In the genomic region with DNA sequence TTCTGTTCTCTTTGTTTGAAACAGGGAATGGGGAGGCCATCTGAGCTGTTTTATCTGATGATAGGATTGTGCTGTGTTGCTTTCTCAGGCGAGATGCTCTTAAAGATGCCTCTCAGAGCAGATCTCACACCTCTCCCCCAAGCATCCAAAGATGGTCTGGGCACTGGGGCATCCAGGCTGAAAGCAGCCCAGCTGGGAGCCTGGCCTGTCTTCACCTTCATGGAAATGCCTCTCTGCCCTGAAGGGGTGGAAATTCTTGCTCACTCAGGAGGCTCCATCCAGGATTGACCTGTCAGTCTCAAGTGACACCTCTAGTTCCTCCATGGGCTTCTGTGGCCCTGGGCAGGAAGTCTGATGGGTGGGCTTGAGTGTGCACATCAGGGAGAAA, we compare ENCODE assay signal across 22 cellular contexts.
DNase-seq lines count a peak whose midpoint lies in the region; ATAC-seq, FAIRE-seq and TF ChIP-seq lines count a peak whose summit lies in the region.
"Had no signal": no experiment of that assay in that cellular context is flagged by ENCODE, and none has a peak within 500 bp of the region (broad histone marks: within the 10 kb centered on the region; RNA-seq: fewer than 3 reads in every experiment).

No MANE protein-coding gene starts in this region.

- ATAC-seq in GM18909 (IDR thresholded peaks at IDR 0.05; ENCODE audit: poor library complexity, unreplicated experiment): no peak
- ATAC-seq: A549, Right ventricle myocardium inferior had no signal

- H3K4me2 ChIP-seq in astrocyte (ENCODE audit: low read length): no peak overlapping the region
- H3K4me2 ChIP-seq: A549 had no signal

- no peak for TF ChIP-seq CTCF in CD14-positive monocyte (IDR thresholded peaks at IDR 0.05)
- no peak for TF ChIP-seq CTCF in astrocyte (IDR thresholded peaks at IDR 0.05; ENCODE audit: insufficient read depth, low read depth, low read length)
- no peak for TF ChIP-seq CTCF in spleen (IDR thresholded peaks at IDR 0.05 in 8 of 11, conservative IDR thresholded peaks at IDR 0.05 in 3 of 11)

- no peak for FAIRE-seq in astrocyte (lab: Jason Lieb, UNC)
- FAIRE-seq: A549, D721Med, GM19239, H54, RCC 7860 had no signal

- H2AFZ ChIP-seq in astrocyte (ENCODE audit: low read depth, low read length): no peak overlapping the region

- H3K27me3 Mint-ChIP-seq in CD14-positive monocyte (ENCODE audit: low read depth in 3 of 3): peaks cover 0 to 2% (median 2%) of the 10 kb centered on the region in 3 donors
- H3K27me3 Mint-ChIP-seq in astrocyte (ENCODE audit: low read depth, unreplicated experiment): no peaks in the 10 kb centered on the region
- H3K27me3 Mint-ChIP-seq in activated T-cell treated with anti-CD3 and anti-CD28 coated beads, Interleukin-2, amount 50 U/mL, for 24 hours: no peaks in the 10 kb centered on the region
- H3K27me3 Mint-ChIP-seq: B cell, IgD-negative memory B cell had no signal

- H4K20me1 ChIP-seq in astrocyte (ENCODE audit: insufficient read depth, low read length): no peaks in the 10 kb centered on the region

- H3K36me3 ChIP-seq in astrocyte (ENCODE audit: insufficient read depth, low read length) (no peaks in the 10 kb centered on the region), spleen (peaks cover 0 to 95% (median 29%) of the 10 kb centered on the region in 6 donors)

- H3K27ac Mint-ChIP-seq in CD14-positive monocyte (peak overlapping the region in 1 of 7 donors; percentile 72), astrocyte (ENCODE audit: unreplicated experiment) (no peak overlapping the region)
- no peak overlapping the region for H3K27ac Mint-ChIP-seq in activated T-cell treated with anti-CD3 and anti-CD28 coated beads, Interleukin-2, amount 50 U/mL, for 24 hours
- H3K27ac Mint-ChIP-seq: B cell, IgD-negative memory B cell had no signal

- H3K9me3 ChIP-seq in astrocyte (ENCODE audit: insufficient read depth, low read depth, low read length): no peaks in the 10 kb centered on the region
- H3K9me3 ChIP-seq in spleen: no peaks in the 10 kb centered on the region
- H3K9me3 ChIP-seq: A549 had no signal

- no peaks in the 10 kb centered on the region for H3K9me3 Mint-ChIP-seq in CD14-positive monocyte
- no peaks in the 10 kb centered on the region for H3K9me3 Mint-ChIP-seq in astrocyte (ENCODE audit: unreplicated experiment)
- H3K9me3 Mint-ChIP-seq in activated T-cell treated with anti-CD3 and anti-CD28 coated beads, Interleukin-2, amount 50 U/mL, for 24 hours: no peaks in the 10 kb centered on the region
- H3K9me3 Mint-ChIP-seq: IgD-negative memory B cell had no signal

- no peak overlapping the region for H3K4me3 Mint-ChIP-seq in CD14-positive monocyte
- H3K4me3 Mint-ChIP-seq in astrocyte (ENCODE audit: unreplicated experiment): no peak overlapping the region
- H3K4me3 Mint-ChIP-seq in activated T-cell treated with anti-CD3 and anti-CD28 coated beads, Interleukin-2, amount 50 U/mL, for 24 hours: no peak overlapping the region
- H3K4me3 Mint-ChIP-seq: B cell, IgD-negative memory B cell had no signal

- no peaks in the 10 kb centered on the region for H3K27me3 ChIP-seq in astrocyte (ENCODE audit: insufficient read depth, low read length)
- no peaks in the 10 kb centered on the region for H3K27me3 ChIP-seq in layer of hippocampus (ENCODE audit: control insufficient read depth, insufficient read depth, low read length)
- no peaks in the 10 kb centered on the region for H3K27me3 ChIP-seq in spleen (replicated peaks in 1 of 7)

- peak overlapping the region; percentile 37 for H3K27ac ChIP-seq in astrocyte (ENCODE audit: low read depth, low read length)
- peak overlapping the region; percentile 46 for H3K27ac ChIP-seq in layer of hippocampus (ENCODE audit: low read depth, low read length)
- no peak overlapping the region for H3K27ac ChIP-seq in spleen
- H3K27ac ChIP-seq: A549 had no signal

- peaks cover 11% of the 10 kb centered on the region for H3K4me1 Mint-ChIP-seq in CD14-positive monocyte
- H3K4me1 Mint-ChIP-seq in astrocyte (ENCODE audit: low read depth, unreplicated experiment): peaks cover 4% of the 10 kb centered on the region
- peaks cover 3% of the 10 kb centered on the region for H3K4me1 Mint-ChIP-seq in activated T-cell treated with anti-CD3 and anti-CD28 coated beads, Interleukin-2, amount 50 U/mL, for 24 hours (ENCODE audit: low read depth)

- H3K4me3 ChIP-seq in astrocyte (ENCODE audit: insufficient read depth, low read depth, low read length) (no peak overlapping the region), spleen (no peak overlapping the region)
- H3K4me3 ChIP-seq: A549 had no signal

- 83 to 100% (median 90%) methylated on average over 1 of the region's 1 CpG for WGBS in spleen, 5 donors

- H3K4me1 ChIP-seq in astrocyte (ENCODE audit: insufficient read depth, low read length) (peaks cover 24% of the 10 kb centered on the region), spleen (peaks cover 6 to 84% (median 35%) of the 10 kb centered on the region in 6 donors)
- H3K4me1 ChIP-seq: A549 had no signal

- DNase-seq in CD14-positive monocyte (ENCODE audit: low spot score): peak; percentile 35
- no peak for DNase-seq in astrocyte (ENCODE audit: low read depth)
- peak; percentile 35 for DNase-seq in spleen
- DNase-seq in activated T-cell treated with anti-CD3 and anti-CD28 coated beads, Interleukin-2, amount 50 U/mL, for 24 hours: no peak
- no peak for DNase-seq in NCI-H510A (lab: John Stamatoyannopoulos, UW)
- DNase-seq: DMS53, GDM1, NCI-H1105 treated with DMSO at 0.1 percent for 48 hours, NCI-H2081, NCI-H2171, NCI-H526, OCI-M1 had no signal

- intact Hi-C loops in CD14-positive monocyte (cut with micrococcal nuclease) (loop anchor here in 1 of 2 donors (5.0 kb wide), 1 partner anchor 32 kb away; no protein-coding TSS in a partner anchor), spleen (cut with DNase I; ENCODE audit: low total_unique reads) (no loop called here)

- H3K79me2 ChIP-seq in astrocyte (ENCODE audit: insufficient read depth, low read length): no peaks in the 10 kb centered on the region

- H3K9ac ChIP-seq in astrocyte (ENCODE audit: low read length): no peak overlapping the region

- TF ChIP-seq POLR2A in spleen (IDR thresholded peaks at IDR 0.05): no peak

- peaks cover 55 to 65% of the 10 kb centered on the region in 2 donors for H3K36me3 Mint-ChIP-seq in CD14-positive monocyte
- peaks cover 17% of the 10 kb centered on the region for H3K36me3 Mint-ChIP-seq in astrocyte (ENCODE audit: low read depth, unreplicated experiment)
- peaks cover 26% of the 10 kb centered on the region for H3K36me3 Mint-ChIP-seq in activated T-cell treated with anti-CD3 and anti-CD28 coated beads, Interleukin-2, amount 50 U/mL, for 24 hours (ENCODE audit: low read depth)

Comparison
In these comparisons a context has a peak if more than half of its experiments do, and no peak if none do; other contexts are left out.
1. DNase-seq: peak in CD14-positive monocyte (single experiment) and spleen (single experiment); none in astrocyte (single experiment), activated T-cell treated with anti-CD3 and anti-CD28 coated beads, Interleukin-2, amount 50 U/mL, for 24 hours (single experiment) and NCI-H510A (single experiment).
2. H3K27ac ChIP-seq: peak in astrocyte (single experiment) and layer of hippocampus (single experiment); none in spleen (0 of 8).